In genomic region chr17:77349976-77350830, GRCh38 we compare ENCODE assay signal across 14 cellular contexts.
DNase-seq lines count a peak whose midpoint lies in the region; ATAC-seq and TF ChIP-seq lines count a peak whose summit lies in the region.
"Had no signal": no experiment of that assay in that cellular context is flagged by ENCODE, and none has a peak within 500 bp of the region (broad histone marks: within the 10 kb centered on the region; RNA-seq: fewer than 3 reads in every experiment).

No MANE protein-coding gene starts in this region.

- H3K4me1 Mint-ChIP-seq in immature natural killer cell, result peaks cover 14 to 25% of the 10 kb centered on the region in 2 donors

- peaks cover 13% of the 10 kb centered on the region for H3K36me3 ChIP-seq in WERI-Rb-1
- H3K36me3 ChIP-seq in left ventricle myocardium inferior, result no peaks in the 10 kb centered on the region

- TF ChIP-seq CTCF in GM10248 (IDR thresholded peaks at IDR 0.05; ENCODE audit: control extremely low read depth, extremely low read depth, low read depth, missing control alignments) (no peak), WERI-Rb-1 (IDR thresholded peaks at IDR 0.05; ENCODE audit: low read depth, low read length) (no peak), left ventricle myocardium inferior (IDR thresholded peaks at IDR 0.05; ENCODE audit: borderline replicate concordance) (no peak)

- DNase-seq in GM10248 (ENCODE audit: extremely low spot score), result peak; percentile 9
- peak; percentile 5 for DNase-seq in WERI-Rb-1
- no peak for DNase-seq in left ventricle myocardium inferior
- DNase-seq in sciatic nerve (ENCODE audit: low spot score), result peak; percentile 43
- DNase-seq in NCI-H82 treated with DMSO at 0.1 percent for 48 hours (lab: John Stamatoyannopoulos, UW; ENCODE audit: unreplicated experiment), result no peak
- no peak for DNase-seq in HK-2 (ENCODE audit: unreplicated experiment)
- DNase-seq in immature natural killer cell, result no peak
- DNase-seq in SW480 (ENCODE audit: low spot score), result no peak
- DNase-seq: activated naive CD4-positive, alpha-beta T cell treated with anti-CD3 and anti-CD28 coated beads for 36 hours; KBM-7; NCI-H524 treated with DMSO at 0.1 percent for 48 hours; T-helper 17 cell had no signal

- H3K27ac ChIP-seq in WERI-Rb-1, result no peak overlapping the region
- peak overlapping the region; percentile 94 for H3K27ac ChIP-seq in left ventricle myocardium inferior (replicated peaks)

- no peak overlapping the region for H3K27ac Mint-ChIP-seq in immature natural killer cell
- H3K27ac Mint-ChIP-seq: activated naive CD4-positive, alpha-beta T cell treated with anti-CD3 and anti-CD28 coated beads for 36 hours had no signal

- H3K9me3 Mint-ChIP-seq in immature natural killer cell, result no peaks in the 10 kb centered on the region
- H3K9me3 Mint-ChIP-seq: activated naive CD4-positive, alpha-beta T cell treated with anti-CD3 and anti-CD28 coated beads for 36 hours; neural crest cell had no signal

- CTCF ChIA-PET in GM10248 (lab: Yijun Ruan, JAX), result interaction anchor here (1.3 to 2.2 kb wide), 3 partner anchors 8 to 80 kb away, joined by 4 to 14 read pairs (median 4); no protein-coding TSS in a partner anchor

- H3K27me3 ChIP-seq in WERI-Rb-1 (ENCODE audit: insufficient read depth, low read depth, severe bottlenecking) (no peaks in the 10 kb centered on the region), left ventricle myocardium inferior (ENCODE audit: low read depth) (no peaks in the 10 kb centered on the region)

- H3K9me3 ChIP-seq in WERI-Rb-1 (ENCODE audit: severe bottlenecking), result no peaks in the 10 kb centered on the region
- H3K9me3 ChIP-seq in left ventricle myocardium inferior (replicated peaks), result no peaks in the 10 kb centered on the region

- H3K27me3 Mint-ChIP-seq in immature natural killer cell (ENCODE audit: low read depth in 3 of 3), result peaks cover 2 to 20% (median 9%) of the 10 kb centered on the region in 3 donors
- H3K27me3 Mint-ChIP-seq: T-helper 17 cell had no signal

- POLR2A ChIA-PET in GM10248 (lab: Yijun Ruan, JAX), result no interaction called here

- intact Hi-C loops in left ventricle myocardium inferior (cut with micrococcal nuclease) (no loop called here), sciatic nerve (cut with DNase I) (no loop called here)

- H3K4me1 ChIP-seq in left ventricle myocardium inferior, result peaks cover 55% of the 10 kb centered on the region

- peak; percentile 57 for ATAC-seq in sciatic nerve
- ATAC-seq: esophagus mucosa, T-helper 17 cell had no signal

- no peak overlapping the region for H3K4me3 Mint-ChIP-seq in immature natural killer cell
- H3K4me3 Mint-ChIP-seq: activated naive CD4-positive, alpha-beta T cell treated with anti-CD3 and anti-CD28 coated beads for 36 hours; neural crest cell; T-helper 17 cell had no signal

- H3K4me3 ChIP-seq in WERI-Rb-1 (ENCODE audit: low read depth, low read length), result no peak overlapping the region
- no peak overlapping the region for H3K4me3 ChIP-seq in left ventricle myocardium inferior

- no peaks in the 10 kb centered on the region for H3K36me3 Mint-ChIP-seq in immature natural killer cell

Comparison
In these comparisons a context has a peak if more than half of its experiments do, and no peak if none do; other contexts are left out.
1. DNase-seq: peak in GM10248 (single experiment), WERI-Rb-1 (single experiment) and sciatic nerve (single experiment); none in left ventricle myocardium inferior (single experiment), NCI-H82 treated with DMSO at 0.1 percent for 48 hours (single experiment), HK-2 (single experiment), immature natural killer cell (0 of 3) and SW480 (single experiment).